15 cellular contexts compared by ENCODE assay signal in the genomic region with DNA sequence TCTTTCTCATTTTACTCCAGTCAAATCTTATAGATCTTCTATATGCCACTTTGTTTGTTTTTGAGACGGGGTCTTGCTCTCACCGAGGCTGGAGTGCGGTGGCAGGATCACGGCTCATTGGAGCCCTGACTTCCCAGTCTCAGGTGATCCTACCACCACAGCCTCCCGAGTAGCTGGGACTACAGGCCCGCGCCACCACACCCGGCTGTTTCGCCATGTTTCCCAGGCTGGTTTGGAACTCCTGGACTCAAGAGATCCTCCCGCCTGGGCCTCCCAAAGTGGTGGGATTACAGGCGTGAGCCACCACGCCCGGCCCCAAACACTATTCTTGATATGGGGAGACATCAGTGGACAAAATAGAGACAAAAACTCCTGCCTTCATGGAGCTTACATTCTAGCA. TPM values are rescaled to one million over a fixed set of nuclear protein-coding genes. Genes with fewer than 3 reads are reported as not detected.
DNase-seq lines count a peak whose midpoint lies in the region; ATAC-seq and TF ChIP-seq lines count a peak whose summit lies in the region.
"Had no signal": no experiment of that assay in that cellular context is flagged by ENCODE, and none has a peak within 500 bp of the region (broad histone marks: within the 10 kb centered on the region; RNA-seq: fewer than 3 reads in every experiment).

No MANE protein-coding gene starts in this region.

- no peak overlapping the region for H3K27ac Mint-ChIP-seq in T-helper 17 cell
- no peak overlapping the region for H3K27ac Mint-ChIP-seq in memory B cell
- H3K27ac Mint-ChIP-seq in stimulated activated naive B cell treated with anti-CD40 and anti-IgM and Interleukin-4, amounts not matched to agents 10 μg/mL and 1 μg/mL and 100 μg/mL, for 72 hours, result no peak overlapping the region

- H3K27me3 ChIP-seq in hepatocyte (no peaks in the 10 kb centered on the region), prostate gland (replicated peaks; ENCODE audit: insufficient read depth) (no peaks in the 10 kb centered on the region)
- H3K27me3 ChIP-seq: SJCRH30, vagina had no signal

- H3K9me2 ChIP-seq in hepatocyte (replicated peaks; ENCODE audit: insufficient read depth), result no peaks in the 10 kb centered on the region

- H3K27ac ChIP-seq in hepatocyte (no peak overlapping the region), prostate gland (no peak overlapping the region)

- H3K4me1 ChIP-seq in hepatocyte (ENCODE audit: insufficient read depth) (peaks cover 8% of the 10 kb centered on the region), prostate gland (replicated peaks) (no peaks in the 10 kb centered on the region)

- H3K36me3 ChIP-seq in hepatocyte (replicated peaks; ENCODE audit: insufficient read depth, low read depth), result no peaks in the 10 kb centered on the region
- no peaks in the 10 kb centered on the region for H3K36me3 ChIP-seq in prostate gland
- H3K36me3 ChIP-seq: SJCRH30, vagina, WERI-Rb-1 had no signal

- no peak for TF ChIP-seq POLR2A in prostate gland (IDR thresholded peaks at IDR 0.05)

- H3K36me3 Mint-ChIP-seq in activated T-cell treated with anti-CD3 and anti-CD28 coated beads, Interleukin-2, amount 50 U/mL, for 4 hours (ENCODE audit: insufficient read depth), result no peaks in the 10 kb centered on the region
- H3K36me3 Mint-ChIP-seq in T-helper 17 cell (ENCODE audit: low read depth) (no peaks in the 10 kb centered on the region), memory B cell (no peaks in the 10 kb centered on the region)
- no peaks in the 10 kb centered on the region for H3K36me3 Mint-ChIP-seq in stimulated activated naive B cell treated with anti-CD40 and anti-IgM and Interleukin-4, amounts not matched to agents 10 μg/mL and 1 μg/mL and 100 μg/mL, for 72 hours

- intact Hi-C loops in prostate gland (cut with DNase I), result no loop called here

- H3K4me3 Mint-ChIP-seq in activated T-cell treated with anti-CD3 and anti-CD28 coated beads, Interleukin-2, amount 50 U/mL, for 4 hours, result peak overlapping the region; percentile 83
- peak overlapping the region; percentile 93 for H3K4me3 Mint-ChIP-seq in T-helper 17 cell
- peak overlapping the region; percentile 94 for H3K4me3 Mint-ChIP-seq in memory B cell
- peak overlapping the region; percentile 35 to 92 for H3K4me3 Mint-ChIP-seq in stimulated activated naive B cell treated with anti-CD40 and anti-IgM and Interleukin-4, amounts not matched to agents 10 μg/mL and 1 μg/mL and 100 μg/mL, for 72 hours

- no peaks in the 10 kb centered on the region for H3K9me3 ChIP-seq in T-helper 17 cell (ENCODE audit: control insufficient read depth, low read length, poor library complexity, severe bottlenecking)
- no peaks in the 10 kb centered on the region for H3K9me3 ChIP-seq in hepatocyte (ENCODE audit: low read depth)
- H3K9me3 ChIP-seq in prostate gland, result no peaks in the 10 kb centered on the region
- H3K9me3 ChIP-seq: SJCRH30, vagina had no signal

- DNase-seq in activated T-cell treated with anti-CD3 and anti-CD28 coated beads, Interleukin-2, amount 50 U/mL, for 4 hours, result no peak
- no peak for DNase-seq in activated T-cell treated with anti-CD3 and anti-CD28 coated beads, Interleukin-2, amount 50 U/mL, for 48 hours
- DNase-seq in T-helper 17 cell (no peak), memory B cell (ENCODE audit: low spot score in 2 of 2) (no peak), hepatocyte (ENCODE audit: low spot score) (no peak), prostate gland (ENCODE audit: low spot score) (no peak), ecto neural progenitor cell (ENCODE audit: low spot score) (no peak)
- no peak for DNase-seq in stimulated activated naive B cell treated with anti-CD40 and anti-IgM and Interleukin-4, amounts not matched to agents 10 μg/mL and 1 μg/mL and 100 μg/mL, for 72 hours
- DNase-seq: activated T-cell treated with anti-CD3 and anti-CD28 coated beads, Interleukin-2, amount 50 U/mL, for 1 hour; dermis blood vessel endothelial cell; NCI-H2171 treated with DMSO at 0.1 percent for 48 hours; SJCRH30; stimulated activated CD4-positive, alpha-beta T cell treated with anti-CD3 and anti-CD28 coated beads, Interleukin-4, amount 100 ng/mL, for 24 hours; WERI-Rb-1 had no signal

- H2AFZ ChIP-seq in hepatocyte, result no peak overlapping the region

- peaks cover 24% of the 10 kb centered on the region for H3K4me1 Mint-ChIP-seq in activated T-cell treated with anti-CD3 and anti-CD28 coated beads, Interleukin-2, amount 50 U/mL, for 4 hours (ENCODE audit: low read depth)
- H3K4me1 Mint-ChIP-seq in T-helper 17 cell, result peaks cover 26% of the 10 kb centered on the region
- peaks cover 14% of the 10 kb centered on the region for H3K4me1 Mint-ChIP-seq in memory B cell
- H3K4me1 Mint-ChIP-seq in stimulated activated naive B cell treated with anti-CD40 and anti-IgM and Interleukin-4, amounts not matched to agents 10 μg/mL and 1 μg/mL and 100 μg/mL, for 72 hours, result peaks cover 12 to 17% of the 10 kb centered on the region in 2 donors

- ATAC-seq in activated T-cell treated with anti-CD3 and anti-CD28 coated beads, Interleukin-2, amount 50 U/mL, for 4 hours, result no peak
- ATAC-seq in T-helper 17 cell (no peak), memory B cell (ENCODE audit: low read depth) (no peak)
- ATAC-seq in stimulated activated naive B cell treated with anti-CD40 and anti-IgM and Interleukin-4, amounts not matched to agents 10 μg/mL and 1 μg/mL and 100 μg/mL, for 72 hours (replicated peaks), result no peak

- TF ChIP-seq CTCF in hepatocyte (IDR thresholded peaks at IDR 0.05; ENCODE audit: poor library complexity) (no peak), prostate gland (IDR thresholded peaks at IDR 0.05) (no peak)

- peaks cover 26% of the 10 kb centered on the region for H3K79me2 ChIP-seq in hepatocyte

- no peaks in the 10 kb centered on the region for H4K20me1 ChIP-seq in hepatocyte (ENCODE audit: insufficient read depth, poor library complexity, severe bottlenecking)

- H3K9me3 Mint-ChIP-seq in activated T-cell treated with anti-CD3 and anti-CD28 coated beads, Interleukin-2, amount 50 U/mL, for 4 hours, result no peaks in the 10 kb centered on the region
- H3K9me3 Mint-ChIP-seq in memory B cell, result no peaks in the 10 kb centered on the region
- H3K9me3 Mint-ChIP-seq in stimulated activated naive B cell treated with anti-CD40 and anti-IgM and Interleukin-4, amounts not matched to agents 10 μg/mL and 1 μg/mL and 100 μg/mL, for 72 hours, result no peaks in the 10 kb centered on the region

- H3K4me3 ChIP-seq in hepatocyte (no peak overlapping the region), prostate gland (no peak overlapping the region)

- 96% methylated on average over 13 of the region's 13 CpGs for WGBS in hepatocyte (ENCODE audit: low lambda C conversion rate, missing lambda C conversion rate)
- 93% methylated on average over 13 of the region's 13 CpGs for WGBS in prostate gland

- no peaks in the 10 kb centered on the region for H3K27me3 Mint-ChIP-seq in activated T-cell treated with anti-CD3 and anti-CD28 coated beads, Interleukin-2, amount 50 U/mL, for 4 hours (ENCODE audit: low read depth)
- H3K27me3 Mint-ChIP-seq in T-helper 17 cell, result no peaks in the 10 kb centered on the region
- H3K27me3 Mint-ChIP-seq in memory B cell, result no peaks in the 10 kb centered on the region
- H3K27me3 Mint-ChIP-seq in stimulated activated naive B cell treated with anti-CD40 and anti-IgM and Interleukin-4, amounts not matched to agents 10 μg/mL and 1 μg/mL and 100 μg/mL, for 72 hours, result no peaks in the 10 kb centered on the region

- no peak overlapping the region for H3K4me2 ChIP-seq in hepatocyte

RNA-seq across cellular contexts. Expression of a gene that starts 0.9 kb away (rescaled TPM):
- 10 to 100 TPM; 17.6 to 22.0 (median 20.3) TPM for total RNA-seq in activated T-cell treated with anti-CD3 and anti-CD28 coated beads, Interleukin-2, amount 50 U/mL, for 4 hours
- 10 to 100 TPM; 22.1 to 31.9 TPM for total RNA-seq in T-helper 17 cell
- 46.0 and 61.6 TPM in 2 replicates for total RNA-seq in hepatocyte
- 57.6 and 64.6 TPM in 2 replicates for polyA plus RNA-seq in hepatocyte
- 100 to 1,000 TPM; 102 to 128 TPM for total RNA-seq in prostate gland
